Comparison of ENCODE assay signal across 8 cellular contexts in genomic region chr19:47305309-47305751, GRCh38. TPM values are rescaled to one million over a fixed set of nuclear protein-coding genes. Genes with fewer than 3 reads are reported as not detected.
DNase-seq lines count a peak whose midpoint lies in the region; ATAC-seq and TF ChIP-seq lines count a peak whose summit lies in the region.

No MANE protein-coding gene starts in this region.

- CTCF ChIA-PET in Caco-2 (lab: Charles Lee): no interaction called here

- peak; percentile 76 to 87 for DNase-seq in Caco-2
- peak; percentile 58 for DNase-seq in HT1080 (ENCODE audit: low read depth)
- DNase-seq in RKO (ENCODE audit: low spot score): peak; percentile 90
- DNase-seq in activated effector memory CD4-positive, alpha-beta T cell treated with anti-CD3 and anti-CD28 coated beads, Interleukin-2, amount 50 U/mL, for 16 hours: peak; percentile 88
- peak in 41 of 42 donors; percentile 30 to 86 (median 63) for DNase-seq in head of caudate nucleus
- peak; percentile 88 for DNase-seq in renal cortical epithelial cell (ENCODE audit: low read depth)

- no peaks in the 10 kb centered on the region for H3K36me3 Mint-ChIP-seq in Caco-2 (ENCODE audit: insufficient read depth, unreplicated experiment)

- no peak overlapping the region for H3K4me3 ChIP-seq in Caco-2 (ENCODE audit: low read depth, low read length)

- peak; percentile 95 to 97 for TF ChIP-seq CTCF in Caco-2 (IDR thresholded peaks at IDR 0.05; ENCODE audit: insufficient read depth in 1 of 2, low read depth in 1 of 2, low read length in 1 of 2, severe bottlenecking in 1 of 2, unreplicated experiment in 1 of 2)

- intact Hi-C loops in Caco-2 (cut with micrococcal nuclease; ENCODE audit: unreplicated experiment) (loop anchor here (1.0 kb wide), 2 partner anchors 9 to 10 kb away; no protein-coding TSS in a partner anchor), head of caudate nucleus (cut with DNase I) (no loop called here)

- no peaks in the 10 kb centered on the region for H3K9me3 ChIP-seq in Caco-2

- H3K27me3 Mint-ChIP-seq in Caco-2 (ENCODE audit: insufficient read depth, unreplicated experiment): no peaks in the 10 kb centered on the region

- H3K4me1 Mint-ChIP-seq in Caco-2 (ENCODE audit: low read depth, unreplicated experiment): peaks cover 8% of the 10 kb centered on the region

- no peaks in the 10 kb centered on the region for H3K36me3 ChIP-seq in Caco-2 (ENCODE audit: control insufficient read depth, insufficient read depth, low read length)

- ATAC-seq in GM21381 (IDR thresholded peaks at IDR 0.05; ENCODE audit: unreplicated experiment) (no peak), HG02763 (IDR thresholded peaks at IDR 0.05; ENCODE audit: unreplicated experiment) (no peak)

- BruUV-seq in Caco-2 (replicated peaks; lab: Mats Ljungman, UMichigan): no TSS peak

- H3K4me1 ChIP-seq in Caco-2: no peaks in the 10 kb centered on the region

- peak overlapping the region; percentile 58 for H3K4me3 Mint-ChIP-seq in Caco-2 (ENCODE audit: unreplicated experiment)

- H3K27ac Mint-ChIP-seq in Caco-2 (ENCODE audit: unreplicated experiment): peak overlapping the region; percentile 28

- no peaks in the 10 kb centered on the region for H3K27me3 ChIP-seq in Caco-2 (replicated peaks; ENCODE audit: control insufficient read depth, insufficient read depth, low read length)

- no peaks in the 10 kb centered on the region for H3K9me3 Mint-ChIP-seq in Caco-2 (ENCODE audit: unreplicated experiment)

- POLR2A ChIA-PET in Caco-2 (lab: Charles Lee): interaction anchor here (0.7 kb wide), 1 partner anchor 668 kb away, joined by 4 read pairs; no protein-coding TSS in a partner anchor

RNA-seq across cellular contexts. Expression of gene C5AR1, which starts 4.3 kb away (rescaled TPM):
- total RNA-seq in Caco-2 (2022): 0.48 and 1.3 TPM in 2 replicates
- 0.03 TPM in 1 of 2 replicates, not detected in the other for total RNA-seq in HT1080 (2014; rRNA removed; shearing (Covaris generic))
- polyA plus RNA-seq in HT1080 (2015; cell fraction: cytosol; rRNA removed): 0.54 and 0.64 TPM in 2 replicates
- 0.41 and 0.62 TPM in 2 replicates for polyA plus RNA-seq in HT1080 (2015; cell fraction: nucleus; rRNA removed)
- 0.80 TPM in 1 of 2 replicates, not detected in the other for total RNA-seq in renal cortical epithelial cell

RNA-seq across cellular contexts. Expression of gene C5AR2, which starts 26.6 kb away (rescaled TPM):
- total RNA-seq in Caco-2 (2022): not detected in 2 replicates
- total RNA-seq in HT1080 (2014; rRNA removed; shearing (Covaris generic)): 0.30 TPM in 1 of 2 replicates, not detected in the other
- polyA plus RNA-seq in HT1080 (2015; cell fraction: cytosol; rRNA removed): 0.01 TPM in 1 of 2 replicates, not detected in the other
- not detected in 2 replicates for polyA plus RNA-seq in HT1080 (2015; cell fraction: nucleus; rRNA removed)
- 0.30 TPM in 1 of 2 replicates, not detected in the other for total RNA-seq in renal cortical epithelial cell

RNA-seq across cellular contexts. Expression of gene INAFM1, which starts 30.6 kb away (rescaled TPM):
- total RNA-seq in Caco-2 (2022) (10.1 and 10.4 TPM in 2 replicates), renal cortical epithelial cell (1.4 and 1.8 TPM in 2 replicates)
- 1.5 and 4.0 TPM in 2 replicates for total RNA-seq in HT1080 (2014; rRNA removed; shearing (Covaris generic))
- 2.9 and 3.6 TPM in 2 replicates for polyA plus RNA-seq in HT1080 (2015; cell fraction: cytosol; rRNA removed)
- polyA plus RNA-seq in HT1080 (2015; cell fraction: nucleus; rRNA removed): 4.4 and 6.0 TPM in 2 replicates

RNA-seq across cellular contexts. Expression of gene DHX34, which starts 43.8 kb away (rescaled TPM):
- total RNA-seq in Caco-2 (2022) (28.7 TPM in 2 replicates), renal cortical epithelial cell (7.1 and 13.4 TPM in 2 replicates)
- 25.9 and 26.8 TPM in 2 replicates for total RNA-seq in HT1080 (2014; rRNA removed; shearing (Covaris generic))
- polyA plus RNA-seq in HT1080 (2015; cell fraction: cytosol; rRNA removed): 17.3 and 17.7 TPM in 2 replicates
- polyA plus RNA-seq in HT1080 (2015; cell fraction: nucleus; rRNA removed): 53.4 and 57.7 TPM in 2 replicates

RNA-seq across cellular contexts. Expression of gene CCDC9, which starts 49.0 kb away (rescaled TPM):
- total RNA-seq in Caco-2 (2022) (43.1 and 44.3 TPM in 2 replicates), renal cortical epithelial cell (4.0 and 9.8 TPM in 2 replicates)
- total RNA-seq in HT1080 (2014; rRNA removed; shearing (Covaris generic)): 3.6 and 3.8 TPM in 2 replicates
- 8.7 and 11.5 TPM in 2 replicates for polyA plus RNA-seq in HT1080 (2015; cell fraction: cytosol; rRNA removed)
- 18.3 and 22.7 TPM in 2 replicates for polyA plus RNA-seq in HT1080 (2015; cell fraction: nucleus; rRNA removed)
